ENCODE assay signal across 8 cellular contexts in the genomic region with DNA sequence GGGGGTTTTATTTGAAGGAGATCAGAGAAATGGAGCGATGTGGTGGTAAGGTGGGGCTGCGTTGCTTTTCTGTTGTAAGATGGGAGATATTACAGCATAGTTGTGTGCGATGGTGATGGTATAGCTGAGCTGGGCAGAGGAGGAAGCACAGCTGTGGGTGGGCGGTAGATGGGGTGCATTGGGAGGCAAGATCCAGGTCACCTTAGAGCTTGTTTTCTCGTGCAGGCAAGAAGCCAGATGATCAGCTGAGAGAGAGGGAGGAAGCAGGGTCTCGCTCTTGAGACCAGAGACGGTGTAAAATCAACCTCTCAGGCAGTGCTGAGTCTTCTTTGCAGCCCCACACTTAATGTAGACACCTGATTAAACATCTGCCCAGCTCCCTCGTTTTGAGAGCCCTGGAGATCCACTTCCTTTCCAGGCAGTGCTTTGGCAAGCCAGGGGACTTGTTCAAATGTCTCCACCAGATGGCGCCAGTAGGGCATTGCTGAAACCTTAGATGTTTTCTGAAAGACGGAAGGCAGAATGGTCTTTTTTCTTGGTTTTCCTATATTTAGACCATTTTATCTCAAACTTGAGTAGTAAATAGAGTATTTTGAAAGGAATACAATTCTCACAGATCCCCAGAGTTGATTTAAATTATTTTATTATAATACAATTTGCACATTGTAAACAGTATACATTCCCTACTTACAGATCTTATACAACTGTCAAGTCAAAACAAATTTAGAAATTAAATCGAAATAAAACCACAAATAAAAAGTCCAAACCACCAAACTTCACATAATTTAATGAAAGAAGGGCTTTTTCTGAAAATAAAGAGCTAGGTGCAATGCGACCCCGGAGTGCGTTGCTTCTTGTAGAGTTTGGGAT. TPM values are rescaled to one million over a fixed set of nuclear protein-coding genes. Genes with fewer than 3 reads are reported as not detected.
DNase-seq lines count a peak whose midpoint lies in the region; ATAC-seq and TF ChIP-seq lines count a peak whose summit lies in the region.

No MANE protein-coding gene starts in this region.

- peaks cover 16% of the 10 kb centered on the region for H3K4me1 Mint-ChIP-seq in T-helper 17 cell

- intact Hi-C loops in left cardiac atrium (cut with DNase I), result loop anchor here (1.0 to 5.0 kb wide), 2 partner anchors 544 to 545 kb away; no protein-coding TSS in a partner anchor

- ATAC-seq in T-helper 17 cell (peak; percentile 75), left cardiac atrium (peak; percentile 73 to 77), HG03457 (IDR thresholded peaks at IDR 0.05; ENCODE audit: unreplicated experiment) (no peak)

- H3K36me3 Mint-ChIP-seq in T-helper 17 cell (ENCODE audit: low read depth), result peaks cover 4% of the 10 kb centered on the region

- no peaks in the 10 kb centered on the region for H3K9me3 ChIP-seq in T-helper 17 cell (ENCODE audit: control insufficient read depth, low read length, poor library complexity, severe bottlenecking)

- H3K4me3 Mint-ChIP-seq in T-helper 17 cell, result peak overlapping the region; percentile 33

- peak overlapping the region; percentile 74 for H3K27ac Mint-ChIP-seq in T-helper 17 cell

- TF ChIP-seq CTCF in GM20000 (IDR thresholded peaks at IDR 0.05; ENCODE audit: extremely low read depth, missing control alignments) (peak; percentile 79), retinal pigment epithelial cell (conservative IDR thresholded peaks at IDR 0.05; ENCODE audit: low read depth, low read length) (peak; percentile 87)

- peak; percentile 84 for DNase-seq in AG20443 (ENCODE audit: low spot score)
- DNase-seq in GM20000 (ENCODE audit: low spot score), result peak; percentile 79
- peak; percentile 2 for DNase-seq in NCI-H1436 treated with DMSO at 0.1 percent for 48 hours (lab: John Stamatoyannopoulos, UW)
- peak; percentile 42 to 68 (median 44) for DNase-seq in T-helper 17 cell
- peak; percentile 62 for DNase-seq in amniotic epithelial cell (ENCODE audit: low read depth)
- peak; percentile 81 for DNase-seq in left cardiac atrium
- DNase-seq in retinal pigment epithelial cell (ENCODE audit: low read depth), result peak; percentile 30

- H3K4me3 ChIP-seq in retinal pigment epithelial cell (ENCODE audit: low read length), result no peak overlapping the region

- H3K27me3 Mint-ChIP-seq in T-helper 17 cell, result no peaks in the 10 kb centered on the region

RNA-seq across cellular contexts. Expression of a gene that starts 21.1 kb away (rescaled TPM):
- total RNA-seq in T-helper 17 cell, result 1 to 10 TPM in 1 of 2 donors, not detected in 1; 1.4 TPM
- not detected for total RNA-seq in left cardiac atrium

Comparison
In these comparisons a context has a peak if more than half of its experiments do, and no peak if none do; other contexts are left out.
1. DNase-seq: peak in every context shown above with its lines; median percentile 84 in AG20443; 81 in left cardiac atrium; 79 in GM20000; 62 in amniotic epithelial cell; 44 in T-helper 17 cell; 30 in retinal pigment epithelial cell; 2 in NCI-H1436 treated with DMSO at 0.1 percent for 48 hours.